In genomic region chr3:28745436-28745835, GRCh38 we compare ENCODE assay signal across 18 cellular contexts.
A peak's percentile ranks its signal among the peaks of the same experiment; 100 is the strongest.
DNase-seq lines count a peak whose midpoint lies in the region; ATAC-seq and TF ChIP-seq lines count a peak whose summit lies in the region.
"Had no signal": no experiment of that assay in that cellular context is flagged by ENCODE, and none has a peak within 500 bp of the region (broad histone marks: within the 10 kb centered on the region; RNA-seq: fewer than 3 reads in every experiment).

No MANE protein-coding gene starts in this region.

- TF ChIP-seq CTCF in endodermal cell (conservative IDR thresholded peaks at IDR 0.05) (no peak), nephron (IDR thresholded peaks at IDR 0.05; ENCODE audit: unreplicated experiment in 3 of 3) (no peak), type B pancreatic cell (conservative IDR thresholded peaks at IDR 0.05) (no peak)

- DNase-seq in ELR (ENCODE audit: low read depth) = peak; percentile 28
- DNase-seq in NCI-H226 = peak; percentile 76
- no peak for DNase-seq in endodermal cell
- DNase-seq in activated CD4-positive, alpha-beta T cell treated with anti-CD3 and anti-CD28 coated beads for 4 hours = no peak
- DNase-seq in activated CD8-positive, alpha-beta memory T cell treated with anti-CD3 and anti-CD28 coated beads, Interleukin-2, amount 50 U/mL, for 48 hours = no peak
- no peak for DNase-seq in type B pancreatic cell (ENCODE audit: extremely low spot score, unreplicated experiment)
- DNase-seq: activated CD8-positive, alpha-beta memory T cell treated with anti-CD3 and anti-CD28 coated beads for 24 hours; adrenal gland; left cardiac atrium; NCI-H2171; T-helper 1 cell; WERI-Rb-1 had no signal

- no peaks in the 10 kb centered on the region for H3K27me3 ChIP-seq in endodermal cell (ENCODE audit: control insufficient read depth, insufficient read depth, low read length, poor library complexity, severe bottlenecking)
- H3K27me3 ChIP-seq: adrenal gland, tibial nerve had no signal

- H3K4me3 Mint-ChIP-seq in endodermal cell (no peak overlapping the region), nephron (no peak overlapping the region), type B pancreatic cell (no peak overlapping the region)
- H3K4me3 Mint-ChIP-seq: B cell; IgD-negative memory B cell; stimulated activated effector memory CD8-positive, alpha-beta T cell treated with anti-CD3 and anti-CD28 coated beads, Interleukin-12 subunit alpha, Interleukin-12 subunit beta, amount 100 ng/mL, for 72 hours had no signal

- WGBS in endodermal cell (ENCODE audit: insufficient coverage in 1 of 2, insufficient read length in 1 of 2), 2 experiments = 93 to 100% methylated on average over 1 to 4 of the region's 4 CpGs

- no peak overlapping the region for H3K9ac ChIP-seq in endodermal cell (ENCODE audit: extremely low read depth, low read length, poor library complexity, severe bottlenecking)

- ATAC-seq in GM18519 (IDR thresholded peaks at IDR 0.05; ENCODE audit: low FRiP score, unreplicated experiment) = no peak
- ATAC-seq: stimulated activated effector memory CD8-positive, alpha-beta T cell treated with anti-CD3 and anti-CD28 coated beads, Interleukin-12 subunit alpha, Interleukin-12 subunit beta, amount 100 ng/mL, for 72 hours had no signal

- peaks cover 3% of the 10 kb centered on the region for H3K9me3 Mint-ChIP-seq in endodermal cell
- H3K9me3 Mint-ChIP-seq in nephron = peaks cover 11% of the 10 kb centered on the region
- H3K9me3 Mint-ChIP-seq in type B pancreatic cell = no peaks in the 10 kb centered on the region

- no peak overlapping the region for H3K4me3 ChIP-seq in endodermal cell (ENCODE audit: low read length)
- H3K4me3 ChIP-seq: adrenal gland, tibial nerve had no signal

- H3K27ac Mint-ChIP-seq in endodermal cell (no peak overlapping the region), nephron (peak overlapping the region in 2 of 3 experiments; percentile 2 to 25), type B pancreatic cell (no peak overlapping the region)
- H3K27ac Mint-ChIP-seq: B cell; IgD-negative memory B cell; stimulated activated effector memory CD8-positive, alpha-beta T cell treated with anti-CD3 and anti-CD28 coated beads, Interleukin-12 subunit alpha, Interleukin-12 subunit beta, amount 100 ng/mL, for 72 hours had no signal

- no peaks in the 10 kb centered on the region for H3K36me3 ChIP-seq in endodermal cell (ENCODE audit: control insufficient read depth, insufficient read depth, low read length)
- H3K36me3 ChIP-seq: adrenal gland, tibial nerve, WERI-Rb-1 had no signal

- no peaks in the 10 kb centered on the region for H3K27me3 Mint-ChIP-seq in endodermal cell (ENCODE audit: insufficient read depth)
- H3K27me3 Mint-ChIP-seq in nephron (ENCODE audit: low read depth) = no peaks in the 10 kb centered on the region
- H3K27me3 Mint-ChIP-seq in type B pancreatic cell = no peaks in the 10 kb centered on the region
- H3K27me3 Mint-ChIP-seq: B cell, IgD-negative memory B cell had no signal

- H3K36me3 Mint-ChIP-seq in endodermal cell (ENCODE audit: low read depth) (no peaks in the 10 kb centered on the region), nephron (ENCODE audit: low read depth) (no peaks in the 10 kb centered on the region), type B pancreatic cell (no peaks in the 10 kb centered on the region)
- H3K36me3 Mint-ChIP-seq: IgD-negative memory B cell; stimulated activated effector memory CD8-positive, alpha-beta T cell treated with anti-CD3 and anti-CD28 coated beads, Interleukin-12 subunit alpha, Interleukin-12 subunit beta, amount 100 ng/mL, for 72 hours had no signal

- peak overlapping the region; percentile 79 for H3K27ac ChIP-seq in endodermal cell (ENCODE audit: low read depth, low read length)
- H3K27ac ChIP-seq: adrenal gland, tibial nerve, WERI-Rb-1 had no signal

- H3K9me3 ChIP-seq in endodermal cell (ENCODE audit: control insufficient read depth, low read length) = peaks cover 2% of the 10 kb centered on the region
- H3K9me3 ChIP-seq: adrenal gland had no signal

- H3K4me1 ChIP-seq in endodermal cell (ENCODE audit: control insufficient read depth, insufficient read depth, low read length) = no peaks in the 10 kb centered on the region
- H3K4me1 ChIP-seq: adrenal gland, tibial nerve had no signal

- H3K4me1 Mint-ChIP-seq in endodermal cell (no peaks in the 10 kb centered on the region), nephron (peaks cover 35% of the 10 kb centered on the region), type B pancreatic cell (ENCODE audit: unreplicated experiment) (peaks cover 3% of the 10 kb centered on the region)
- H3K4me1 Mint-ChIP-seq: B cell; IgD-negative memory B cell; stimulated activated effector memory CD8-positive, alpha-beta T cell treated with anti-CD3 and anti-CD28 coated beads, Interleukin-12 subunit alpha, Interleukin-12 subunit beta, amount 100 ng/mL, for 72 hours had no signal

Comparison
In these comparisons a context has a peak if more than half of its experiments do, and no peak if none do; other contexts are left out.
1. DNase-seq: peak in ELR (single experiment) and NCI-H226 (single experiment); none in endodermal cell (single experiment), activated CD4-positive, alpha-beta T cell treated with anti-CD3 and anti-CD28 coated beads for 4 hours (0 of 2), activated CD8-positive, alpha-beta memory T cell treated with anti-CD3 and anti-CD28 coated beads, Interleukin-2, amount 50 U/mL, for 48 hours (single experiment) and type B pancreatic cell (single experiment).
2. H3K27ac Mint-ChIP-seq: peak in nephron (2 of 3); none in endodermal cell (single experiment) and type B pancreatic cell (single experiment).